Comparison of ENCODE assay signal across 3 cellular contexts in genomic region chr22:23791737-23792645, GRCh38.
A peak's percentile ranks its signal among the peaks of the same experiment; 100 is the strongest.
TF ChIP-seq lines count a peak whose summit lies in the region.

No MANE protein-coding gene starts in this region.

TF ChIP-seq in SK-N-SH, 30 proteins besides CTCF, POLR2A, EP300 and RAD21:
- TF ChIP-seq JUND (IDR thresholded peaks at IDR 0.05) = no peak
- TF ChIP-seq PBX3 (IDR thresholded peaks at IDR 0.05) = no peak
- TF ChIP-seq MEF2A (IDR thresholded peaks at IDR 0.05; ENCODE audit: borderline replicate concordance, low read depth) = no peak
- TF ChIP-seq MXI1 (IDR thresholded peaks at IDR 0.05; ENCODE audit: low read depth, low read length) = 0 out of 2 replicates have a peak, but pooled peaks have one; percentile 26
- TF ChIP-seq NRF1 (IDR thresholded peaks at IDR 0.05; ENCODE audit: low read depth, low read length) = no peak
- no peak for TF ChIP-seq CHD2 (IDR thresholded peaks at IDR 0.05; ENCODE audit: low read length, partially characterized antibody)
- TF ChIP-seq NFIC (IDR thresholded peaks at IDR 0.05; ENCODE audit: borderline replicate concordance) = no peak
- no peak for TF ChIP-seq SIN3A (IDR thresholded peaks at IDR 0.05; ENCODE audit: borderline replicate concordance, low read depth, low read length)

TF ChIP-seq in SK-N-SH treated with all-trans-retinoic acid at 6 μM for 48 hours, 23 proteins besides CTCF, POLR2A, EP300 and RAD21:
- TF ChIP-seq ZNF565 (CRISPR knock-in tag; conservative IDR thresholded peaks at IDR 0.05; ENCODE audit: low read depth) (no peak), TCF4 (CRISPR knock-in tag; IDR thresholded peaks at IDR 0.05; ENCODE audit: borderline replicate concordance) (no peak; the same call in 1 of the 2 replicates), ARNTL (CRISPR knock-in tag; IDR thresholded peaks at IDR 0.05; ENCODE audit: borderline replicate concordance, low read depth) (no peak), CREB5 (CRISPR knock-in tag; IDR thresholded peaks at IDR 0.05; ENCODE audit: low read depth) (no peak), ZFP30 (CRISPR knock-in tag; IDR thresholded peaks at IDR 0.05) (no peak), PATZ1 (CRISPR knock-in tag; IDR thresholded peaks at IDR 0.05; ENCODE audit: borderline replicate concordance) (no peak), CSRNP3 (CRISPR knock-in tag; IDR thresholded peaks at IDR 0.05) (no peak), SNAI2 (CRISPR knock-in tag; IDR thresholded peaks at IDR 0.05) (no peak), OSR1 (CRISPR knock-in tag; IDR thresholded peaks at IDR 0.05) (no peak), RARB (CRISPR knock-in tag; IDR thresholded peaks at IDR 0.05) (no peak), ISL1 (CRISPR knock-in tag; IDR thresholded peaks at IDR 0.05) (no peak), ZFP3 (CRISPR knock-in tag; IDR thresholded peaks at IDR 0.05) (no peak), GLIS3 (CRISPR knock-in tag; IDR thresholded peaks at IDR 0.05) (no peak), ZC3H10 (CRISPR knock-in tag; IDR thresholded peaks at IDR 0.05) (no peak), BACH2 (CRISPR knock-in tag; IDR thresholded peaks at IDR 0.05; ENCODE audit: borderline replicate concordance) (no peak)

TF ChIP-seq in HepG2, 621 proteins besides CTCF, POLR2A, EP300 and RAD21:
- TF ChIP-seq ZNF891 (CRISPR knock-in tag; IDR thresholded peaks at IDR 0.05) (0 out of 2 replicates have a peak, but pooled peaks have one; percentile 37), RBFOX2 (IDR thresholded peaks at IDR 0.05; ENCODE audit: low read depth, low read length) (0 out of 2 replicates have a peak, but pooled peaks have one; percentile 22), ZNF292 (CRISPR knock-in tag; IDR thresholded peaks at IDR 0.05; ENCODE audit: borderline replicate concordance, low read depth) (no peak), NKX3-1 (CRISPR knock-in tag; IDR thresholded peaks at IDR 0.05) (no peak), ZNF326 (CRISPR knock-in tag; IDR thresholded peaks at IDR 0.05; ENCODE audit: borderline replicate concordance) (no peak), RFX5 (IDR thresholded peaks at IDR 0.05; ENCODE audit: low read depth, low read length) (no peak), NRL (CRISPR knock-in tag; IDR thresholded peaks at IDR 0.05; ENCODE audit: borderline replicate concordance) (no peak)
